In genomic region chr7:101547022-101547915, GRCh38 we compare ENCODE assay signal across 1 cellular context.
TF ChIP-seq lines count a peak whose summit lies in the region.

No MANE protein-coding gene starts in this region.

TF ChIP-seq in HepG2, 621 proteins besides CTCF, POLR2A, EP300 and RAD21 (continued from another document):
- TF ChIP-seq ZNF800 (CRISPR knock-in tag; IDR thresholded peaks at IDR 0.05): no peak
- TF ChIP-seq RBFOX2 (IDR thresholded peaks at IDR 0.05; ENCODE audit: low read depth, low read length): no peak
- TF ChIP-seq HDAC6 (IDR thresholded peaks at IDR 0.05; ENCODE audit: low read depth, low read length): no peak
